In the genomic region with DNA sequence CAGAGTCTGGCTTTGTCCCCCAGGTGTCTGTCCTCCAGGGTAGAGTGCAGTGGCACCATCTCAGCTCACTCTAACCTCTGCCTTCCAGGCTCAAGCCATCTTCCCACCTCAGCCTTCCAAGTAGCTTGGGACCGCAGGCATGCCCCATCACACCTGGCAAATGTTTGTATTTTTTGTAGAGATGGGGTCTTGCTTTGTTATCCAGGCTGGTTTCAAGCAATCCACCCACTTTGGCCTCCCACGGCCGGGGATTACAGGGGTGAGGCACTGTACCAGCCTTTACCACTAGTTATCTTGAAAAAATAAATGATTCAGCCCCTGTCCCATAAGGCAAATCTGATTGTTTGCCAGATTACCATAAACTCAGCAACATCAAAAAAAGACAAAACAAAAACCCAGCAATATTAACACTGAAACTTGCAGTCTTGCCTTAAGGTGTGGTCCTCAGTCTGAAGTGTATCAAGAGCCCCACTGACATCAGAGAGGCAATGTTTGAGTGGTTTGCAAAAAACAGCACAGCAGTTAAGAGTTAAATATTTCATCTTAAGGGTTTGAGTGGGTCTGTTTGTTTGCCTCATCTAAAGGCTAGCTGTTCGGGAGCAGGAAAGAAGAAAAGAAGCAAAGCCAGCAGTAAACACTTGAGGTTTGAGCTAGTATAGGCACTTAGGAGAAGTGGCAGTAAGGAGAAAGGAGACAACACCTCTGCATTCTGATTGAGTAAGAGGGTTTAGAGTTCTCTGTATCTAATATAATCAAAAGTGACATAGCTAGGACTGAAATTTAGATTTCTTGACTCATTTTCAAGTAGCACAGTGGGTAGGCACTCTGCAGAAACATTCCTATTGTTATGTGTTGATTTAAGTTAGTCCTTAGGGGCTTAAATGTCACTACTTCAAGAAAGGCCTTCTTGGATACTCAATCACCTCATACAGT, we compare ENCODE assay signal across 9 cellular contexts. TPM values are rescaled to one million over a fixed set of nuclear protein-coding genes. Genes with fewer than 3 reads are reported as not detected.
DNase-seq lines count a peak whose midpoint lies in the region; ATAC-seq and TF ChIP-seq lines count a peak whose summit lies in the region.
"Had no signal": no experiment of that assay in that cellular context is flagged by ENCODE, and none has a peak within 500 bp of the region (broad histone marks: within the 10 kb centered on the region; RNA-seq: fewer than 3 reads in every experiment).

No MANE protein-coding gene starts in this region.

- no peak overlapping the region for H3K4me3 ChIP-seq in HCT116 (replicated peaks in 1 of 2; ENCODE audit: low read depth in 1 of 2, low read length in 2 of 2)

- TF ChIP-seq POLR2A in HCT116 (IDR thresholded peaks at IDR 0.05; ENCODE audit: borderline replicate concordance, extremely low read depth, insufficient read depth, insufficient read length) = no peak

- H3K27ac Mint-ChIP-seq in activated naive CD8-positive, alpha-beta T cell treated with anti-CD3 and anti-CD28 coated beads, Interleukin-2, amount 50 U/mL, for 24 hours = peak overlapping the region; percentile 20
- peak overlapping the region; percentile 14 to 37 for H3K27ac Mint-ChIP-seq in natural killer cell

- peak; percentile 37 for DNase-seq in DMS53 (lab: John Stamatoyannopoulos, UW)
- no peak for DNase-seq in DMS53 treated with DMSO at 0.1 percent for 48 hours (lab: John Stamatoyannopoulos, UW; ENCODE audit: unreplicated experiment)
- DNase-seq in HCT116 (ENCODE audit: low read depth, low spot score) = peak; percentile 1
- DNase-seq in activated naive CD8-positive, alpha-beta T cell treated with anti-CD3 and anti-CD28 coated beads, Interleukin-2, amount 50 U/mL, for 24 hours = no peak
- no peak for DNase-seq in natural killer cell
- no peak for DNase-seq in omental fat pad (ENCODE audit: low spot score)
- no peak for DNase-seq in NCI-H2196 (lab: John Stamatoyannopoulos, UW; ENCODE audit: unreplicated experiment)
- DNase-seq in effector CD4-positive, alpha-beta T cell = no peak

- peaks cover 21% of the 10 kb centered on the region; the same call in 1 of the 2 replicates for H4K20me1 ChIP-seq in HCT116 (ENCODE audit: insufficient read depth)

- H3K9me3 Mint-ChIP-seq in activated naive CD8-positive, alpha-beta T cell treated with anti-CD3 and anti-CD28 coated beads, Interleukin-2, amount 50 U/mL, for 24 hours = no peaks in the 10 kb centered on the region
- no peaks in the 10 kb centered on the region for H3K9me3 Mint-ChIP-seq in natural killer cell

- ATAC-seq in HCT116 = peak; percentile 43
- peak; percentile 29 for ATAC-seq in activated naive CD8-positive, alpha-beta T cell treated with anti-CD3 and anti-CD28 coated beads, Interleukin-2, amount 50 U/mL, for 24 hours
- no peak for ATAC-seq in natural killer cell
- ATAC-seq in omental fat pad (ENCODE audit: low FRiP score) = no peak

- peaks cover 36 to 42% of the 10 kb centered on the region in 2 experiments for H3K4me1 ChIP-seq in HCT116 (ENCODE audit: control insufficient read depth in 1 of 2, insufficient read depth in 2 of 2, low read length in 2 of 2)

- peaks cover 68% of the 10 kb centered on the region for H3K4me1 Mint-ChIP-seq in activated naive CD8-positive, alpha-beta T cell treated with anti-CD3 and anti-CD28 coated beads, Interleukin-2, amount 50 U/mL, for 24 hours
- peaks cover 66 to 71% of the 10 kb centered on the region in 2 donors for H3K4me1 Mint-ChIP-seq in natural killer cell

- H2AFZ ChIP-seq in HCT116 (ENCODE audit: low read depth, low read length, poor library complexity, severe bottlenecking) = no peak overlapping the region

- peaks cover 92% of the 10 kb centered on the region for H3K79me2 ChIP-seq in HCT116 (ENCODE audit: insufficient read depth, low read length)

- POLR2A ChIA-PET in HCT116 (lab: Charles Lee) = interaction anchor here (0.5 kb wide), 1 partner anchor 198 kb away, joined by 7 read pairs; no protein-coding TSS in a partner anchor

- no peaks in the 10 kb centered on the region for H3K9me3 ChIP-seq in HCT116 (ENCODE audit: control insufficient read depth in 1 of 2, insufficient read depth in 1 of 2, low read depth in 1 of 2, low read length in 2 of 2)

- no peaks in the 10 kb centered on the region for H3K27me3 Mint-ChIP-seq in activated naive CD8-positive, alpha-beta T cell treated with anti-CD3 and anti-CD28 coated beads, Interleukin-2, amount 50 U/mL, for 24 hours
- H3K27me3 Mint-ChIP-seq in natural killer cell (ENCODE audit: low read depth in 2 of 2) = no peaks in the 10 kb centered on the region

- no peak overlapping the region for H3K9ac ChIP-seq in HCT116 (ENCODE audit: low read length)

- peaks cover 2% of the 10 kb centered on the region for H3K36me3 Mint-ChIP-seq in activated naive CD8-positive, alpha-beta T cell treated with anti-CD3 and anti-CD28 coated beads, Interleukin-2, amount 50 U/mL, for 24 hours (ENCODE audit: low read depth)
- H3K36me3 Mint-ChIP-seq in natural killer cell = no peaks in the 10 kb centered on the region

- H3K4me2 ChIP-seq in HCT116 (ENCODE audit: low read length) = peak overlapping the region; percentile 64

- no peak for TF ChIP-seq RAD21 in HCT116 (IDR thresholded peaks at IDR 0.05; ENCODE audit: low read depth)

- intact Hi-C loops in HCT116 (cut with micrococcal nuclease) (no loop called here), natural killer cell (cut with micrococcal nuclease) (no loop called here)

- H3K27ac ChIP-seq in HCT116 (ENCODE audit: low read depth, low read length) = peak overlapping the region; percentile 25; the same call in 1 of the 2 replicates
- H3K27ac ChIP-seq: 22Rv1 had no signal

- CTCF ChIA-PET in HCT116 (lab: Charles Lee) = no interaction called here

- RAD21 ChIA-PET in HCT116 (lab: Charles Lee; ENCODE audit: low non-redundant PET in 1 of 2, low total read pairs in 2 of 2, uncharacterized antibody in 2 of 2, unreplicated experiment in 2 of 2) = no interaction called here

- no peaks in the 10 kb centered on the region for H3K36me3 ChIP-seq in HCT116 (ENCODE audit: control insufficient read depth in 1 of 2, insufficient read depth in 2 of 2, low read length in 2 of 2)

- TF ChIP-seq CTCF in HCT116 (IDR thresholded peaks at IDR 0.05 in 2 of 3, conservative IDR thresholded peaks at IDR 0.05 in 1 of 3; ENCODE audit: borderline replicate concordance in 1 of 3, insufficient read depth in 1 of 3, low read depth in 2 of 3, low read length in 2 of 3) (no peak), natural killer cell (IDR thresholded peaks at IDR 0.05) (no peak), omental fat pad (IDR thresholded peaks at IDR 0.05) (no peak)

- H3K27me3 ChIP-seq in HCT116 (ENCODE audit: insufficient read depth, low read length) = no peaks in the 10 kb centered on the region

- no peak overlapping the region for H3K4me3 Mint-ChIP-seq in activated naive CD8-positive, alpha-beta T cell treated with anti-CD3 and anti-CD28 coated beads, Interleukin-2, amount 50 U/mL, for 24 hours
- no peak overlapping the region for H3K4me3 Mint-ChIP-seq in natural killer cell

- H3K9me2 ChIP-seq in HCT116 (ENCODE audit: insufficient read depth) = no peaks in the 10 kb centered on the region

- no TSS peak for BruUV-seq in HCT116 (replicated peaks; lab: Mats Ljungman, UMichigan)

TF ChIP-seq in HCT116, 20 proteins besides CTCF, POLR2A, EP300 and RAD21:
- TF ChIP-seq, protein P1, sequence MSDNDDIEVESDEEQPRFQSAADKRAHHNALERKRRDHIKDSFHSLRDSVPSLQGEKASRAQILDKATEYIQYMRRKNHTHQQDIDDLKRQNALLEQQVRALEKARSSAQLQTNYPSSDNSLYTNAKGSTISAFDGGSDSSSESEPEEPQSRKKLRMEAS (IDR thresholded peaks at IDR 0.05) = no peak
- TF ChIP-seq CBX3 (IDR thresholded peaks at IDR 0.05; ENCODE audit: low read depth) = no peak
- TF ChIP-seq EGR1 (IDR thresholded peaks at IDR 0.05; ENCODE audit: low read depth) = no peak
- TF ChIP-seq EZH2phosphoT487 (IDR thresholded peaks at IDR 0.05; ENCODE audit: borderline replicate concordance) = no peak
- no peak for TF ChIP-seq EZH2 (IDR thresholded peaks at IDR 0.05)
- TF ChIP-seq SRF (IDR thresholded peaks at IDR 0.05; ENCODE audit: low read depth) = no peak
- no peak for TF ChIP-seq YY1 (IDR thresholded peaks at IDR 0.05; ENCODE audit: extremely low read depth, insufficient replicate concordance, low read depth, low read length)
- TF ChIP-seq ZFX (IDR thresholded peaks at IDR 0.05) = no peak
- TF ChIP-seq CEBPB (IDR thresholded peaks at IDR 0.05; ENCODE audit: low read depth) = no peak
- TF ChIP-seq SIN3A (IDR thresholded peaks at IDR 0.05; ENCODE audit: low read depth) = no peak
- TF ChIP-seq TCF7L2 (IDR thresholded peaks at IDR 0.05; ENCODE audit: borderline replicate concordance, extremely low read depth, insufficient read depth, insufficient read length) = no peak
- TF ChIP-seq, protein P2, sequence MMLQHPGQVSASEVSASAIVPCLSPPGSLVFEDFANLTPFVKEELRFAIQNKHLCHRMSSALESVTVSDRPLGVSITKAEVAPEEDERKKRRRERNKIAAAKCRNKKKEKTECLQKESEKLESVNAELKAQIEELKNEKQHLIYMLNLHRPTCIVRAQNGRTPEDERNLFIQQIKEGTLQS (IDR thresholded peaks at IDR 0.05) = no peak
- TF ChIP-seq FOSL1 (IDR thresholded peaks at IDR 0.05; ENCODE audit: low read depth) = no peak
- TF ChIP-seq, protein P3, sequence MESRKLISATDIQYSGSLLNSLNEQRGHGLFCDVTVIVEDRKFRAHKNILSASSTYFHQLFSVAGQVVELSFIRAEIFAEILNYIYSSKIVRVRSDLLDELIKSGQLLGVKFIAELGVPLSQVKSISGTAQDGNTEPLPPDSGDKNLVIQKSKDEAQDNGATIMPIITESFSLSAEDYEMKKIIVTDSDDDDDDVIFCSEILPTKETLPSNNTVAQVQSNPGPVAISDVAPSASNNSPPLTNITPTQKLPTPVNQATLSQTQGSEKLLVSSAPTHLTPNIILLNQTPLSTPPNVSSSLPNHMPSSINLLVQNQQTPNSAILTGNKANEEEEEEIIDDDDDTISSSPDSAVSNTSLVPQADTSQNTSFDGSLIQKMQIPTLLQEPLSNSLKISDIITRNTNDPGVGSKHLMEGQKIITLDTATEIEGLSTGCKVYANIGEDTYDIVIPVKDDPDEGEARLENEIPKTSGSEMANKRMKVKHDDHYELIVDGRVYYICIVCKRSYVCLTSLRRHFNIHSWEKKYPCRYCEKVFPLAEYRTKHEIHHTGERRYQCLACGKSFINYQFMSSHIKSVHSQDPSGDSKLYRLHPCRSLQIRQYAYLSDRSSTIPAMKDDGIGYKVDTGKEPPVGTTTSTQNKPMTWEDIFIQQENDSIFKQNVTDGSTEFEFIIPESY (IDR thresholded peaks at IDR 0.05; ENCODE audit: extremely low read depth, insufficient replicate concordance, low read length) = no peak
- no peak for TF ChIP-seq JUND (IDR thresholded peaks at IDR 0.05)

RNA-seq across cellular contexts. Expression of a gene that starts 26.3 kb away (rescaled TPM):
- total RNA-seq in HCT116 (2021; ENCODE audit: unreplicated experiment) (23.7 TPM), natural killer cell (10 to 100 TPM; 55.3 to 64.2 (median 59.9) TPM), omental fat pad (10 to 100 TPM; 32.7 to 69.4 (median 49.9) TPM)
- polyA plus RNA-seq in HCT116 (2012) = 8.4 and 8.7 TPM in 2 replicates

RNA-seq across cellular contexts. Expression of a gene that starts 39.1 kb away (rescaled TPM):
- total RNA-seq in HCT116 (2021; ENCODE audit: unreplicated experiment) (38.1 TPM), natural killer cell (10 to 100 TPM; 43.3 to 52.7 (median 48.9) TPM), omental fat pad (10 to 100 TPM; 44.2 to 64.8 (median 49.9) TPM)
- polyA plus RNA-seq in HCT116 (2012) = 13.4 and 16.3 TPM in 2 replicates

Comparison
In these comparisons a context has a peak if more than half of its experiments do, and no peak if none do; other contexts are left out.
1. DNase-seq: peak in DMS53 (single experiment) and HCT116 (single experiment); none in DMS53 treated with DMSO at 0.1 percent for 48 hours (single experiment), activated naive CD8-positive, alpha-beta T cell treated with anti-CD3 and anti-CD28 coated beads, Interleukin-2, amount 50 U/mL, for 24 hours (single experiment), natural killer cell (single experiment), omental fat pad (single experiment), NCI-H2196 (single experiment) and effector CD4-positive, alpha-beta T cell (single experiment).
2. ATAC-seq: peak in HCT116 (single experiment) and activated naive CD8-positive, alpha-beta T cell treated with anti-CD3 and anti-CD28 coated beads, Interleukin-2, amount 50 U/mL, for 24 hours (single experiment); none in natural killer cell (0 of 3) and omental fat pad (single experiment).